9 cellular contexts compared by ENCODE assay signal in genomic region chr15:40582726-40583246, GRCh38. TPM values are rescaled to one million over a fixed set of nuclear protein-coding genes. Genes with fewer than 3 reads are reported as not detected.
DNase-seq lines count a peak whose midpoint lies in the region; ATAC-seq, FAIRE-seq and TF ChIP-seq lines count a peak whose summit lies in the region.
"Had no signal": no experiment of that assay in that cellular context is flagged by ENCODE, and none has a peak within 500 bp of the region (broad histone marks: within the 10 kb centered on the region; RNA-seq: fewer than 3 reads in every experiment).

No MANE protein-coding gene starts in this region.

- H3K9me1 ChIP-seq in K562 (ENCODE audit: control insufficient read depth, insufficient read depth, low read length) = no peaks in the 10 kb centered on the region

- FAIRE-seq in K562 (lab: Jason Lieb, UNC) = peak; percentile 71

- in situ Hi-C loops in K562 (cut with MboI) = no loop called here
- in situ Hi-C loops in GM13977 (cut with MboI; ENCODE audit: low pct_unique_long_range_greater_than_20kb, low sequenced_read_pairs, unreplicated experiment) = no loop called here

- CTCF ChIA-PET in K562 (lab: Yijun Ruan, JAX; ENCODE audit: low intra/inter-chr PET ratio) = no interaction called here

- no peak overlapping the region for H3K4me3 Mint-ChIP-seq in neural progenitor cell
- no peak overlapping the region for H3K4me3 Mint-ChIP-seq in nephron progenitor cell
- H3K4me3 Mint-ChIP-seq in progenitor cell of endocrine pancreas (ENCODE audit: low read depth) = no peak overlapping the region

- peaks cover 3% of the 10 kb centered on the region for H3K9me3 Mint-ChIP-seq in neural progenitor cell
- H3K9me3 Mint-ChIP-seq in nephron progenitor cell = peaks cover 11% of the 10 kb centered on the region
- peaks cover 2% of the 10 kb centered on the region for H3K9me3 Mint-ChIP-seq in progenitor cell of endocrine pancreas (ENCODE audit: low read depth)

- peak overlapping the region; percentile 76 for H3K4me2 ChIP-seq in K562 (ENCODE audit: insufficient read depth, low read length)
- no peak overlapping the region for H3K4me2 ChIP-seq in neural progenitor cell

- H3K79me2 ChIP-seq in K562 (ENCODE audit: control insufficient read depth, insufficient read depth, low read length) (no peaks in the 10 kb centered on the region), neural progenitor cell (ENCODE audit: low read depth) (no peaks in the 10 kb centered on the region)

- H3K4me1 ChIP-seq in K562 (replicated peaks in 1 of 2; ENCODE audit: control insufficient read depth in 2 of 2, insufficient read depth in 2 of 2, low read length in 2 of 2) (peaks cover 0 to 2% of the 10 kb centered on the region in 2 experiments; a peak in 1 of 5 replicates), neural progenitor cell (no peaks in the 10 kb centered on the region)

- no peak for TF ChIP-seq POLR2A in K562 (conservative IDR thresholded peaks at IDR 0.05)

- peak; percentile 87 for ATAC-seq in K562

- H3K9ac ChIP-seq in K562 (ENCODE audit: insufficient read depth in 1 of 2, low read depth in 2 of 2, low read length in 2 of 2) (peak overlapping the region in 1 of 2 experiments; percentile 64; a peak in 2 of 4 replicates), neural progenitor cell (no peak overlapping the region)

- H3K36me3 ChIP-seq in K562 (ENCODE audit: control insufficient read depth, insufficient read depth, low read length) = no peaks in the 10 kb centered on the region
- no peaks in the 10 kb centered on the region for H3K36me3 ChIP-seq in neural progenitor cell

- intact Hi-C loops in K562 (cut with micrococcal nuclease) = no loop called here

- H4K20me1 ChIP-seq in K562 (replicated peaks; ENCODE audit: control insufficient read depth, insufficient read depth, low read length) = no peaks in the 10 kb centered on the region
- no peaks in the 10 kb centered on the region for H4K20me1 ChIP-seq in neural progenitor cell (ENCODE audit: low read depth)

- H2AFZ ChIP-seq in K562 (ENCODE audit: low read depth, low read length) (peak overlapping the region; percentile 93), neural progenitor cell (replicated peaks) (peak overlapping the region; percentile 86)

- TF ChIP-seq EP300 in K562 (IDR thresholded peaks at IDR 0.05; ENCODE audit: low read length) = no peak

- no peaks in the 10 kb centered on the region for H3K27me3 ChIP-seq in K562 (ENCODE audit: control insufficient read depth in 2 of 2, insufficient read depth in 2 of 2, low read length in 2 of 2)
- H3K27me3 ChIP-seq in neural progenitor cell = no peaks in the 10 kb centered on the region

- H3K27ac ChIP-seq in K562 (ENCODE audit: extremely low read depth, low read depth, low read length) (peak overlapping the region; percentile 67; the same call in 2 of the 3 replicates), neural progenitor cell (no peak overlapping the region)

- H3F3A ChIP-seq in neural progenitor cell (ENCODE audit: low read depth) = no peaks in the 10 kb centered on the region

- no peaks in the 10 kb centered on the region for H3K27me3 Mint-ChIP-seq in neural progenitor cell (ENCODE audit: insufficient read depth, low read depth)
- H3K27me3 Mint-ChIP-seq in nephron progenitor cell (ENCODE audit: low read depth, poor library complexity) = peaks cover 4% of the 10 kb centered on the region
- H3K27me3 Mint-ChIP-seq in progenitor cell of endocrine pancreas = peaks cover 3% of the 10 kb centered on the region

- TF ChIP-seq CTCF in K562 (IDR thresholded peaks at IDR 0.05 in 2 of 3, conservative IDR thresholded peaks at IDR 0.05 in 1 of 3; ENCODE audit: insufficient read depth in 2 of 3, low read depth in 1 of 3, low read length in 3 of 3) (no peak), neural progenitor cell (IDR thresholded peaks at IDR 0.05) (no peak), nephron progenitor cell (IDR thresholded peaks at IDR 0.05) (no peak), progenitor cell of endocrine pancreas (IDR thresholded peaks at IDR 0.05; ENCODE audit: unreplicated experiment) (no peak), GM13977 (IDR thresholded peaks at IDR 0.05; ENCODE audit: extremely low read depth, insufficient read depth, missing control alignments) (no peak)

- H3K9me3 ChIP-seq in K562 (replicated peaks; ENCODE audit: control insufficient read depth, insufficient read depth, low read depth, low read length) (peaks cover 3% of the 10 kb centered on the region), neural progenitor cell (ENCODE audit: low read depth) (no peaks in the 10 kb centered on the region)

- no TSS peak for BruUV-seq in K562 (replicated peaks; lab: Mats Ljungman, UMichigan)

- H3K4me1 Mint-ChIP-seq in neural progenitor cell (no peaks in the 10 kb centered on the region), nephron progenitor cell (no peaks in the 10 kb centered on the region), progenitor cell of endocrine pancreas (ENCODE audit: low read depth) (no peaks in the 10 kb centered on the region)

- TF ChIP-seq RAD21 in K562 (CRISPR knock-in tag; conservative IDR thresholded peaks at IDR 0.05 in 1 of 2, IDR thresholded peaks at IDR 0.05 in 1 of 2) = no peak

- H3K27ac Mint-ChIP-seq in neural progenitor cell (no peak overlapping the region), nephron progenitor cell (no peak overlapping the region), progenitor cell of endocrine pancreas (no peak overlapping the region)

- 35% methylated on average over 8 of the region's 8 CpGs for WGBS in K562 (ENCODE audit: insufficient coverage, low coverage, missing lambda C conversion rate)

- DNase-seq in DMS53 (lab: John Stamatoyannopoulos, UW) = peak; percentile 71
- peak; percentile 89 for DNase-seq in MV-4-11 (lab: John Stamatoyannopoulos, UW)
- DNase-seq in K562 (ENCODE audit: extremely low read depth in 1 of 4, low spot score in 3 of 4) = peak; percentile 26 to 68 (median 44)
- DNase-seq in neural progenitor cell (ENCODE audit: low spot score) = no peak
- no peak for DNase-seq in nephron progenitor cell
- DNase-seq in progenitor cell of endocrine pancreas (ENCODE audit: low spot score, unreplicated experiment) = no peak
- no peak for DNase-seq in GM13977 (ENCODE audit: low spot score)
- no peak for DNase-seq in T-helper 9 cell
- DNase-seq: T1000 had no signal

- H3K36me3 Mint-ChIP-seq in neural progenitor cell (no peaks in the 10 kb centered on the region), nephron progenitor cell (ENCODE audit: low read depth) (no peaks in the 10 kb centered on the region), progenitor cell of endocrine pancreas (ENCODE audit: insufficient read depth) (peaks cover 4% of the 10 kb centered on the region)

- H3K4me3 ChIP-seq in K562 (peak overlapping the region; percentile 31), neural progenitor cell (no peak overlapping the region)

- POLR2A ChIA-PET in K562 (lab: Yijun Ruan, JAX) = interaction anchor here (0.6 to 1.6 kb wide), 2 partner anchors 13 to 106 kb away, joined by 3 to 9 read pairs; partner anchors contain the start of gene RPUSD2

RNA-seq across cellular contexts. Expression of gene KNL1, which starts 11.3 kb away (rescaled TPM):
- total RNA-seq in K562 (2011; cell fraction: chromatin; rRNA removed; ENCODE audit: low replicate concordance) = 23.6 and 133 TPM in 2 replicates
- total RNA-seq in K562 (2011; cell fraction: nucleolus; rRNA removed) = 10.0 and 22.1 TPM in 2 replicates
- 29.4 and 37.6 TPM in 2 replicates for total RNA-seq in K562 (2011; cell fraction: nucleoplasm; rRNA removed)
- total RNA-seq in K562 (2014; rRNA removed) (29.2 and 30.7 TPM in 2 replicates), K562 (2014; rRNA removed; fragmentation: Illumina TruSeq; extraction: Trizol) (62.1 and 74.1 TPM in 2 replicates), K562 (2015; rRNA removed; fragmentation: Illumina TruSeq; extraction: Trizol) (58.8 and 65.4 TPM in 2 replicates), K562 (2021) (32.1 and 34.8 TPM in 2 replicates), neural progenitor cell (ENCODE audit: low replicate concordance) (71.7 and 125 TPM in 2 replicates), progenitor cell of endocrine pancreas (11.7 and 12.1 TPM in 2 replicates)
- polyA plus RNA-seq in K562 (2011; rRNA removed) (29.8 and 34.6 TPM in 2 replicates), K562 (2014; fragmentation: Illumina TruSeq; extraction: Trizol) (35.5 and 43.7 TPM in 2 replicates), K562 (2014; fragmentation: Nextera tagmentation; extraction: Ambion mirVana) (10 to 100 TPM; 14.5 to 17.9 TPM), K562 (2014; rRNA removed) (16.5 and 52.8 TPM in 2 replicates)
- polyA plus RNA-seq in K562 (2011; cell fraction: cytosol; rRNA removed) = 3.7 and 12.4 TPM in 2 replicates
- 12.0 and 18.2 TPM in 2 replicates for polyA plus RNA-seq in K562 (2011; cell fraction: nucleus; rRNA removed)
- 16.4 and 19.6 TPM in 2 replicates for polyA plus RNA-seq in K562 (2012)
- 103 and 127 TPM in 2 replicates for polyA minus RNA-seq in K562 (2011; rRNA and poly(A)+ RNA removed)
- 27.7 and 28.9 TPM in 2 replicates for polyA minus RNA-seq in K562 (2011; cell fraction: cytosol; rRNA and poly(A)+ RNA removed)
- polyA minus RNA-seq in K562 (2011; cell fraction: nucleus; rRNA and poly(A)+ RNA removed) = 21.1 and 45.1 TPM in 2 replicates

RNA-seq across cellular contexts. Expression of gene RPUSD2, which starts 13.7 kb away (rescaled TPM):
- total RNA-seq in K562 (2011; cell fraction: chromatin; rRNA removed; ENCODE audit: low replicate concordance) = 5.8 and 12.4 TPM in 2 replicates
- 17.1 and 22.7 TPM in 2 replicates for total RNA-seq in K562 (2011; cell fraction: nucleolus; rRNA removed)
- total RNA-seq in K562 (2011; cell fraction: nucleoplasm; rRNA removed) = 12.1 and 12.4 TPM in 2 replicates
- total RNA-seq in K562 (2014; rRNA removed) (23.4 and 36.8 TPM in 2 replicates), K562 (2014; rRNA removed; fragmentation: Illumina TruSeq; extraction: Trizol) (10.0 and 14.3 TPM in 2 replicates), K562 (2015; rRNA removed; fragmentation: Illumina TruSeq; extraction: Trizol) (17.5 and 18.6 TPM in 2 replicates), K562 (2021) (24.0 and 30.2 TPM in 2 replicates), neural progenitor cell (ENCODE audit: low replicate concordance) (5.0 and 13.7 TPM in 2 replicates), progenitor cell of endocrine pancreas (11.5 and 13.2 TPM in 2 replicates)
- polyA plus RNA-seq in K562 (2011; rRNA removed) (11.2 and 13.0 TPM in 2 replicates), K562 (2014; fragmentation: Illumina TruSeq; extraction: Trizol) (13.6 and 13.7 TPM in 2 replicates), K562 (2014; fragmentation: Nextera tagmentation; extraction: Ambion mirVana) (1 to 10 TPM; 3.7 to 5.0 TPM), K562 (2014; rRNA removed) (19.6 and 20.5 TPM in 2 replicates)
- 11.7 and 20.8 TPM in 2 replicates for polyA plus RNA-seq in K562 (2011; cell fraction: cytosol; rRNA removed)
- polyA plus RNA-seq in K562 (2011; cell fraction: nucleus; rRNA removed) = 10.8 and 14.7 TPM in 2 replicates
- 9.7 and 17.2 TPM in 2 replicates for polyA plus RNA-seq in K562 (2012)
- 14.4 and 16.9 TPM in 2 replicates for polyA minus RNA-seq in K562 (2011; rRNA and poly(A)+ RNA removed)
- 11.1 and 12.7 TPM in 2 replicates for polyA minus RNA-seq in K562 (2011; cell fraction: cytosol; rRNA and poly(A)+ RNA removed)
- 9.4 and 12.4 TPM in 2 replicates for polyA minus RNA-seq in K562 (2011; cell fraction: nucleus; rRNA and poly(A)+ RNA removed)

RNA-seq across cellular contexts. Expression of gene CCDC32, which starts 17.9 kb away (rescaled TPM):
- total RNA-seq in K562 (2011; cell fraction: chromatin; rRNA removed; ENCODE audit: low replicate concordance) = 58.0 and 64.4 TPM in 2 replicates
- 36.7 and 40.0 TPM in 2 replicates for total RNA-seq in K562 (2011; cell fraction: nucleolus; rRNA removed)
- 34.5 and 52.4 TPM in 2 replicates for total RNA-seq in K562 (2011; cell fraction: nucleoplasm; rRNA removed)
- total RNA-seq in K562 (2014; rRNA removed) (22.2 and 26.8 TPM in 2 replicates), K562 (2014; rRNA removed; fragmentation: Illumina TruSeq; extraction: Trizol) (53.3 and 75.6 TPM in 2 replicates), K562 (2015; rRNA removed; fragmentation: Illumina TruSeq; extraction: Trizol) (21.6 and 30.7 TPM in 2 replicates), K562 (2021) (33.8 and 38.0 TPM in 2 replicates), neural progenitor cell (ENCODE audit: low replicate concordance) (17.3 and 22.4 TPM in 2 replicates), progenitor cell of endocrine pancreas (21.7 and 22.2 TPM in 2 replicates)
- polyA plus RNA-seq in K562 (2011; rRNA removed) (34.7 and 37.0 TPM in 2 replicates), K562 (2014; fragmentation: Illumina TruSeq; extraction: Trizol) (28.5 and 34.1 TPM in 2 replicates), K562 (2014; fragmentation: Nextera tagmentation; extraction: Ambion mirVana) (10 to 100 TPM; 54.4 to 94.8 TPM), K562 (2014; rRNA removed) (35.3 and 37.1 TPM in 2 replicates)
- 14.8 and 23.9 TPM in 2 replicates for polyA plus RNA-seq in K562 (2011; cell fraction: cytosol; rRNA removed)
- polyA plus RNA-seq in K562 (2011; cell fraction: nucleus; rRNA removed) = 8.3 and 17.2 TPM in 2 replicates
- polyA plus RNA-seq in K562 (2012) = 38.8 and 49.7 TPM in 2 replicates
- 31.1 and 44.8 TPM in 2 replicates for polyA minus RNA-seq in K562 (2011; rRNA and poly(A)+ RNA removed)
- 5.4 and 8.2 TPM in 2 replicates for polyA minus RNA-seq in K562 (2011; cell fraction: cytosol; rRNA and poly(A)+ RNA removed)
- 7.5 and 29.2 TPM in 2 replicates for polyA minus RNA-seq in K562 (2011; cell fraction: nucleus; rRNA and poly(A)+ RNA removed)

Comparison
In these comparisons a context has a peak if more than half of its experiments do, and no peak if none do; other contexts are left out.
1. DNase-seq: peak in DMS53 (single experiment), MV-4-11 (single experiment) and K562 (4 of 4); none in neural progenitor cell (single experiment), nephron progenitor cell (single experiment), progenitor cell of endocrine pancreas (single experiment), GM13977 (single experiment) and T-helper 9 cell (single experiment).